In the genomic region with DNA sequence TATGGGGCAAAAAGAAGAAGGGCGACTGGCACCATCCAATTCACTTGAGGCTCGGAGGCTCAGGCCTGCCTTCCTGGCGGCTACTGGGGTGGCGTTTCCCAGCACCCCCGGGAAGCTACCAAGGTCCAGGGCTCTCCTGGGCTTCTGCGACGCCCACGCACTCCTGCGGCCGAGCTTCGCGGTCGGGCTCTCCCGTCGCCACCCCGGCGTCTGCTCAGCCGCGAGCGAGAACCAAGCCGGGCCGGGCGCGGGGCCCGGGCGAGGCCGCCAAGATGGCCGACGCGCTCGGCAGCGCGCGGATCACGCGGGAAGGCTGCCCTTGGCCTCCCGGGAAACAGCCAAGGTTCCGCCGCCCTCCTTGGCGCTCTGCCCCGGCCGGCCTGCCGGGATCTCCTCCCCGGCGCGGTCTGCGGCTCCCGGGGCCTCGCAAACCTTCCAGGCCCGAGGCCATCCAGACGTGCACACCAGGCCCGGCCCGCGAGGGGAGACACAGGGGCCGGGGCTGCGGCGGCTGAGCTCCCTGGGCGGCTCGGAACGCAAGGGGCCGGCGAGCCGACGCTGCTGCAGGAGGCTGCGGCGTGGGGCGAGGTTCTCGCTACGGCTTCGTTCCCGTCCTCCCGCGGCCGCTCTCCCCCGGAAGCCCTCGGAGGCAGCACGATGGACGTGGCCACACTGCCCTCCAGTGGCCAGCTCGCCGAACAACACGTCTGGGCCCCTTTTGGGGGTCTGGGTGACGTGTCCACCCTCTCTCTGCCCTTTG, we compare ENCODE assay signal across 1 cellular context.
TF ChIP-seq lines count a peak whose summit lies in the region.

No MANE protein-coding gene starts in this region.

TF ChIP-seq in HepG2, 621 proteins besides CTCF, POLR2A, EP300 and RAD21 (continued from another document and continues in another):
- TF ChIP-seq MAFK (conservative IDR thresholded peaks at IDR 0.05 in 1 of 2, IDR thresholded peaks at IDR 0.05 in 1 of 2; ENCODE audit: low read length in 2 of 2) (no peak), ARHGAP35 (CRISPR knock-in tag; IDR thresholded peaks at IDR 0.05; ENCODE audit: borderline replicate concordance) (peak; percentile 71; the same call in 1 of the 2 replicates), ZNF260 (CRISPR knock-in tag; IDR thresholded peaks at IDR 0.05; ENCODE audit: borderline replicate concordance, low read depth) (no peak), CENPT (CRISPR knock-in tag; IDR thresholded peaks at IDR 0.05; ENCODE audit: low read depth) (no peak), CBX1 (IDR thresholded peaks at IDR 0.05; ENCODE audit: low read depth) (peak; percentile 66), RNF2 (conservative IDR thresholded peaks at IDR 0.05; ENCODE audit: low read depth) (peak; percentile 68; the same call in 1 of the 2 replicates), SNAI1 (CRISPR knock-in tag; IDR thresholded peaks at IDR 0.05; ENCODE audit: borderline replicate concordance) (no peak), MYNN (CRISPR knock-in tag; IDR thresholded peaks at IDR 0.05; ENCODE audit: low read depth) (no peak), ZNF383 (CRISPR knock-in tag; IDR thresholded peaks at IDR 0.05; ENCODE audit: borderline replicate concordance) (no peak), ZNF296 (CRISPR knock-in tag; conservative IDR thresholded peaks at IDR 0.05) (no peak), HES4 (CRISPR knock-in tag; IDR thresholded peaks at IDR 0.05; ENCODE audit: borderline replicate concordance) (no peak), KAT2B (IDR thresholded peaks at IDR 0.05; ENCODE audit: borderline replicate concordance, low read depth, low read length) (no peak), RBM39 (IDR thresholded peaks at IDR 0.05; ENCODE audit: low read depth, low read length, poor library complexity, severe bottlenecking) (peak; percentile 94), AKAP8 (CRISPR knock-in tag; IDR thresholded peaks at IDR 0.05) (no peak), ZBTB20 (CRISPR knock-in tag; IDR thresholded peaks at IDR 0.05; ENCODE audit: borderline replicate concordance, low read depth) (no peak), ZNF224 (CRISPR knock-in tag; IDR thresholded peaks at IDR 0.05) (no peak), RBAK (CRISPR knock-in tag; IDR thresholded peaks at IDR 0.05) (no peak), ZNF607 (CRISPR knock-in tag; IDR thresholded peaks at IDR 0.05; ENCODE audit: borderline replicate concordance) (no peak; the same call in 1 of the 2 replicates), STAG1 (CRISPR knock-in tag; IDR thresholded peaks at IDR 0.05) (peak; percentile 100), GATA4 (IDR thresholded peaks at IDR 0.05; ENCODE audit: borderline replicate concordance, low read depth) (no peak), TRIM24 (CRISPR knock-in tag; IDR thresholded peaks at IDR 0.05) (no peak), ZBTB8A (CRISPR knock-in tag; IDR thresholded peaks at IDR 0.05; ENCODE audit: borderline replicate concordance, low read depth) (0 out of 2 replicates have a peak, but pooled peaks have one; percentile 17), ATF1 (CRISPR knock-in tag; IDR thresholded peaks at IDR 0.05) (no peak), RBM22 (optimal IDR thresholded peaks at IDR 0.05; ENCODE audit: low read length) (no peak), ZNF550 (CRISPR knock-in tag; IDR thresholded peaks at IDR 0.05; ENCODE audit: borderline replicate concordance) (no peak), ZNF282 (IDR thresholded peaks at IDR 0.05; ENCODE audit: partially characterized antibody) (no peak), ZNF878 (CRISPR knock-in tag; IDR thresholded peaks at IDR 0.05) (no peak), PAWR (CRISPR knock-in tag; IDR thresholded peaks at IDR 0.05; ENCODE audit: borderline replicate concordance) (no peak), XRCC5 (optimal IDR thresholded peaks at IDR 0.05; ENCODE audit: low read length) (peak; percentile 58), ZNF44 (CRISPR knock-in tag; IDR thresholded peaks at IDR 0.05) (no peak), ADNP (CRISPR knock-in tag; IDR thresholded peaks at IDR 0.05) (no peak), ZNF839 (CRISPR knock-in tag; IDR thresholded peaks at IDR 0.05; ENCODE audit: borderline replicate concordance) (0 out of 2 replicates have a peak, but pooled peaks have one; percentile 77)
- TF ChIP-seq, protein P1, sequence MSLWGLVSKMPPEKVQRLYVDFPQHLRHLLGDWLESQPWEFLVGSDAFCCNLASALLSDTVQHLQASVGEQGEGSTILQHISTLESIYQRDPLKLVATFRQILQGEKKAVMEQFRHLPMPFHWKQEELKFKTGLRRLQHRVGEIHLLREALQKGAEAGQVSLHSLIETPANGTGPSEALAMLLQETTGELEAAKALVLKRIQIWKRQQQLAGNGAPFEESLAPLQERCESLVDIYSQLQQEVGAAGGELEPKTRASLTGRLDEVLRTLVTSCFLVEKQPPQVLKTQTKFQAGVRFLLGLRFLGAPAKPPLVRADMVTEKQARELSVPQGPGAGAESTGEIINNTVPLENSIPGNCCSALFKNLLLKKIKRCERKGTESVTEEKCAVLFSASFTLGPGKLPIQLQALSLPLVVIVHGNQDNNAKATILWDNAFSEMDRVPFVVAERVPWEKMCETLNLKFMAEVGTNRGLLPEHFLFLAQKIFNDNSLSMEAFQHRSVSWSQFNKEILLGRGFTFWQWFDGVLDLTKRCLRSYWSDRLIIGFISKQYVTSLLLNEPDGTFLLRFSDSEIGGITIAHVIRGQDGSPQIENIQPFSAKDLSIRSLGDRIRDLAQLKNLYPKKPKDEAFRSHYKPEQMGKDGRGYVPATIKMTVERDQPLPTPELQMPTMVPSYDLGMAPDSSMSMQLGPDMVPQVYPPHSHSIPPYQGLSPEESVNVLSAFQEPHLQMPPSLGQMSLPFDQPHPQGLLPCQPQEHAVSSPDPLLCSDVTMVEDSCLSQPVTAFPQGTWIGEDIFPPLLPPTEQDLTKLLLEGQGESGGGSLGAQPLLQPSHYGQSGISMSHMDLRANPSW (CRISPR knock-in tag; IDR thresholded peaks at IDR 0.05; ENCODE audit: borderline replicate concordance), result no peak
- TF ChIP-seq, protein P2, sequence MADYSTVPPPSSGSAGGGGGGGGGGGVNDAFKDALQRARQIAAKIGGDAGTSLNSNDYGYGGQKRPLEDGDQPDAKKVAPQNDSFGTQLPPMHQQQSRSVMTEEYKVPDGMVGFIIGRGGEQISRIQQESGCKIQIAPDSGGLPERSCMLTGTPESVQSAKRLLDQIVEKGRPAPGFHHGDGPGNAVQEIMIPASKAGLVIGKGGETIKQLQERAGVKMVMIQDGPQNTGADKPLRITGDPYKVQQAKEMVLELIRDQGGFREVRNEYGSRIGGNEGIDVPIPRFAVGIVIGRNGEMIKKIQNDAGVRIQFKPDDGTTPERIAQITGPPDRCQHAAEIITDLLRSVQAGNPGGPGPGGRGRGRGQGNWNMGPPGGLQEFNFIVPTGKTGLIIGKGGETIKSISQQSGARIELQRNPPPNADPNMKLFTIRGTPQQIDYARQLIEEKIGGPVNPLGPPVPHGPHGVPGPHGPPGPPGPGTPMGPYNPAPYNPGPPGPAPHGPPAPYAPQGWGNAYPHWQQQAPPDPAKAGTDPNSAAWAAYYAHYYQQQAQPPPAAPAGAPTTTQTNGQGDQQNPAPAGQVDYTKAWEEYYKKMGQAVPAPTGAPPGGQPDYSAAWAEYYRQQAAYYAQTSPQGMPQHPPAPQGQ (CRISPR knock-in tag; IDR thresholded peaks at IDR 0.05; ENCODE audit: borderline replicate concordance), result no peak
- TF ChIP-seq, protein P3, sequence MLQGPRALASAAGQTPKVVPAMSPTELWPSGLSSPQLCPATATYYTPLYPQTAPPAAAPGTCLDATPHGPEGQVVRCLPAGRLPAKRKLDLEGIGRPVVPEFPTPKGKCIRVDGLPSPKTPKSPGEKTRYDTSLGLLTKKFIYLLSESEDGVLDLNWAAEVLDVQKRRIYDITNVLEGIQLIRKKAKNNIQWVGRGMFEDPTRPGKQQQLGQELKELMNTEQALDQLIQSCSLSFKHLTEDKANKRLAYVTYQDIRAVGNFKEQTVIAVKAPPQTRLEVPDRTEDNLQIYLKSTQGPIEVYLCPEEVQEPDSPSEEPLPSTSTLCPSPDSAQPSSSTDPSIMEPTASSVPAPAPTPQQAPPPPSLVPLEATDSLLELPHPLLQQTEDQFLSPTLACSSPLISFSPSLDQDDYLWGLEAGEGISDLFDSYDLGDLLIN (CRISPR knock-in tag; IDR thresholded peaks at IDR 0.05; ENCODE audit: borderline replicate concordance), result no peak
- TF ChIP-seq, protein P4, sequence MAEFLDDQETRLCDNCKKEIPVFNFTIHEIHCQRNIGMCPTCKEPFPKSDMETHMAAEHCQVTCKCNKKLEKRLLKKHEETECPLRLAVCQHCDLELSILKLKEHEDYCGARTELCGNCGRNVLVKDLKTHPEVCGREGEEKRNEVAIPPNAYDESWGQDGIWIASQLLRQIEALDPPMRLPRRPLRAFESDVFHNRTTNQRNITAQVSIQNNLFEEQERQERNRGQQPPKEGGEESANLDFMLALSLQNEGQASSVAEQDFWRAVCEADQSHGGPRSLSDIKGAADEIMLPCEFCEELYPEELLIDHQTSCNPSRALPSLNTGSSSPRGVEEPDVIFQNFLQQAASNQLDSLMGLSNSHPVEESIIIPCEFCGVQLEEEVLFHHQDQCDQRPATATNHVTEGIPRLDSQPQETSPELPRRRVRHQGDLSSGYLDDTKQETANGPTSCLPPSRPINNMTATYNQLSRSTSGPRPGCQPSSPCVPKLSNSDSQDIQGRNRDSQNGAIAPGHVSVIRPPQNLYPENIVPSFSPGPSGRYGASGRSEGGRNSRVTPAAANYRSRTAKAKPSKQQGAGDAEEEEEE (CRISPR knock-in tag; IDR thresholded peaks at IDR 0.05; ENCODE audit: borderline replicate concordance), result no peak
- TF ChIP-seq, protein P5, sequence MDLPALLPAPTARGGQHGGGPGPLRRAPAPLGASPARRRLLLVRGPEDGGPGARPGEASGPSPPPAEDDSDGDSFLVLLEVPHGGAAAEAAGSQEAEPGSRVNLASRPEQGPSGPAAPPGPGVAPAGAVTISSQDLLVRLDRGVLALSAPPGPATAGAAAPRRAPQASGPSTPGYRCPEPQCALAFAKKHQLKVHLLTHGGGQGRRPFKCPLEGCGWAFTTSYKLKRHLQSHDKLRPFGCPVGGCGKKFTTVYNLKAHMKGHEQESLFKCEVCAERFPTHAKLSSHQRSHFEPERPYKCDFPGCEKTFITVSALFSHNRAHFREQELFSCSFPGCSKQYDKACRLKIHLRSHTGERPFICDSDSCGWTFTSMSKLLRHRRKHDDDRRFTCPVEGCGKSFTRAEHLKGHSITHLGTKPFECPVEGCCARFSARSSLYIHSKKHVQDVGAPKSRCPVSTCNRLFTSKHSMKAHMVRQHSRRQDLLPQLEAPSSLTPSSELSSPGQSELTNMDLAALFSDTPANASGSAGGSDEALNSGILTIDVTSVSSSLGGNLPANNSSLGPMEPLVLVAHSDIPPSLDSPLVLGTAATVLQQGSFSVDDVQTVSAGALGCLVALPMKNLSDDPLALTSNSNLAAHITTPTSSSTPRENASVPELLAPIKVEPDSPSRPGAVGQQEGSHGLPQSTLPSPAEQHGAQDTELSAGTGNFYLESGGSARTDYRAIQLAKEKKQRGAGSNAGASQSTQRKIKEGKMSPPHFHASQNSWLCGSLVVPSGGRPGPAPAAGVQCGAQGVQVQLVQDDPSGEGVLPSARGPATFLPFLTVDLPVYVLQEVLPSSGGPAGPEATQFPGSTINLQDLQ (CRISPR knock-in tag; IDR thresholded peaks at IDR 0.05), result no peak
- TF ChIP-seq, protein P6, sequence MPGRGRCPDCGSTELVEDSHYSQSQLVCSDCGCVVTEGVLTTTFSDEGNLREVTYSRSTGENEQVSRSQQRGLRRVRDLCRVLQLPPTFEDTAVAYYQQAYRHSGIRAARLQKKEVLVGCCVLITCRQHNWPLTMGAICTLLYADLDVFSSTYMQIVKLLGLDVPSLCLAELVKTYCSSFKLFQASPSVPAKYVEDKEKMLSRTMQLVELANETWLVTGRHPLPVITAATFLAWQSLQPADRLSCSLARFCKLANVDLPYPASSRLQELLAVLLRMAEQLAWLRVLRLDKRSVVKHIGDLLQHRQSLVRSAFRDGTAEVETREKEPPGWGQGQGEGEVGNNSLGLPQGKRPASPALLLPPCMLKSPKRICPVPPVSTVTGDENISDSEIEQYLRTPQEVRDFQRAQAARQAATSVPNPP (CRISPR knock-in tag; IDR thresholded peaks at IDR 0.05), result 0 out of 2 replicates have a peak, but pooled peaks have one; percentile 42
- TF ChIP-seq, protein P7, sequence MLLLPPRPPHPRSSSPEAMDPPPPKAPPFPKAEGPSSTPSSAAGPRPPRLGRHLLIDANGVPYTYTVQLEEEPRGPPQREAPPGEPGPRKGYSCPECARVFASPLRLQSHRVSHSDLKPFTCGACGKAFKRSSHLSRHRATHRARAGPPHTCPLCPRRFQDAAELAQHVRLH (CRISPR knock-in tag; IDR thresholded peaks at IDR 0.05; ENCODE audit: borderline replicate concordance, low read depth), result peak; percentile 91; the same call in 1 of the 2 replicates
- TF ChIP-seq, protein P8, sequence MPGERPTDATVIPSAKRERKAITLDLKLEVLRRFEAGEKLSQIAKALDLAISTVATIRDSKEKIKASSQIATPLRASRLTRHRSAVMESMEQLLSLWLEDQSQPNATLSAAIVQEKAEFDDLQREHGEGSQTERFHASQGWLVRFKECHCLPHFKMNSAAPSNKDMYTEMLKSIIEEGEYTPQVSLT (CRISPR knock-in tag; IDR thresholded peaks at IDR 0.05; ENCODE audit: borderline replicate concordance, low read depth), result no peak
- TF ChIP-seq, protein P9, sequence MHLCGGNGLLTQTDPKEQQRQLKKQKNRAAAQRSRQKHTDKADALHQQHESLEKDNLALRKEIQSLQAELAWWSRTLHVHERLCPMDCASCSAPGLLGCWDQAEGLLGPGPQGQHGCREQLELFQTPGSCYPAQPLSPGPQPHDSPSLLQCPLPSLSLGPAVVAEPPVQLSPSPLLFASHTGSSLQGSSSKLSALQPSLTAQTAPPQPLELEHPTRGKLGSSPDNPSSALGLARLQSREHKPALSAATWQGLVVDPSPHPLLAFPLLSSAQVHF (CRISPR knock-in tag; IDR thresholded peaks at IDR 0.05), result no peak
- TF ChIP-seq, protein P10, sequence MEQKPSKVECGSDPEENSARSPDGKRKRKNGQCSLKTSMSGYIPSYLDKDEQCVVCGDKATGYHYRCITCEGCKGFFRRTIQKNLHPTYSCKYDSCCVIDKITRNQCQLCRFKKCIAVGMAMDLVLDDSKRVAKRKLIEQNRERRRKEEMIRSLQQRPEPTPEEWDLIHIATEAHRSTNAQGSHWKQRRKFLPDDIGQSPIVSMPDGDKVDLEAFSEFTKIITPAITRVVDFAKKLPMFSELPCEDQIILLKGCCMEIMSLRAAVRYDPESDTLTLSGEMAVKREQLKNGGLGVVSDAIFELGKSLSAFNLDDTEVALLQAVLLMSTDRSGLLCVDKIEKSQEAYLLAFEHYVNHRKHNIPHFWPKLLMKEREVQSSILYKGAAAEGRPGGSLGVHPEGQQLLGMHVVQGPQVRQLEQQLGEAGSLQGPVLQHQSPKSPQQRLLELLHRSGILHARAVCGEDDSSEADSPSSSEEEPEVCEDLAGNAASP (CRISPR knock-in tag; IDR thresholded peaks at IDR 0.05; ENCODE audit: borderline replicate concordance), result peak; percentile 62
- TF ChIP-seq, protein P11, sequence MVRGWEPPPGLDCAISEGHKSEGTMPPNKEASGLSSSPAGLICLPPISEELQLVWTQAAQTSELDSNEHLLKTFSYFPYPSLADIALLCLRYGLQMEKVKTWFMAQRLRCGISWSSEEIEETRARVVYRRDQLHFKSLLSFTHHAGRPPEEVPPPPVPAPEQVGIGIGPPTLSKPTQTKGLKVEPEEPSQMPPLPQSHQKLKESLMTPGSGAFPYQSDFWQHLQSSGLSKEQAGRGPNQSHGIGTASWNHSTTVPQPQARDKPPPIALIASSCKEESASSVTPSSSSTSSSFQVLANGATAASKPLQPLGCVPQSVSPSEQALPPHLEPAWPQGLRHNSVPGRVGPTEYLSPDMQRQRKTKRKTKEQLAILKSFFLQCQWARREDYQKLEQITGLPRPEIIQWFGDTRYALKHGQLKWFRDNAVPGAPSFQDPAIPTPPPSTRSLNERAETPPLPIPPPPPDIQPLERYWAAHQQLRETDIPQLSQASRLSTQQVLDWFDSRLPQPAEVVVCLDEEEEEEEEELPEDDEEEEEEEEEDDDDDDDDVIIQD (CRISPR knock-in tag; IDR thresholded peaks at IDR 0.05; ENCODE audit: low read depth), result 0 out of 2 replicates have a peak, but pooled peaks have one; percentile 37
